ENCODE assay signal across 8 cellular contexts in the genomic region with DNA sequence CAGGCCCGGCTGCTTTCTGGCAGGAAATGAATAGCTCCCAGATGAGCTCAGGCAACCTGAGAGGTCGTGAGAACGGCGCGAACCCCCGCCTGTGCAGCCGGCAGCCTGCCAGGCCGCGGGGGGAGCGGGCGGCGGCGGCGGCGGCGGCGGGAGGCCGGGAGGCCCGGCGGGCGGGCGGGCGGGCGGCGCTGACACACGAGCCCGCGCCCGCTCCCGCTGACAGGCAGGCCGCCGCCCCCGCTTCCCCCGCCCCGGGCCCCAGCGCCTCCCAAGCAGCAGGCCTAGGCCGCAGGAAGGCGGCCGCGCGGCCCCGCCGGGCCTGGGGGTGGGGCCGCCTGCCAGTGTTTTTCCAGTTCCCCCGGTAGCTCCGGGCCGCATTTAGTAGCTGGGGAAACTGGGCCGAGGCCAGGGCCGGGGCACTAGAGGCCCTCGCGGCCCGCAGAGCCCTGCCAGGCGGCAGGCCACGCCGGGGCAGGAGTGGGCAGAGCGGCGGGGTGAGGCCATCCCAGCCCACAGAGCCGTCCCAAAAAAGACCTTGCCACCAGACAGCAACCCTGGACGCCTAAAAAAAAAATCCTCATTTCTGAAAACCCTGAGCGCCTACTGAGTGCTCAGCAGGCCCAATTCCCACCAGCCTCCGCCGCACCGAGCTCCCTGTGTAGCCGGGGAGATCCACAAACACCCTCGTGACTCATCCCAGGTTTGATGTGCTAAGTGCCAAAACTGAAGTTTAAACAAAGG. TPM values are rescaled to one million over a fixed set of nuclear protein-coding genes. Genes with fewer than 3 reads are reported as not detected.
DNase-seq lines count a peak whose midpoint lies in the region; ATAC-seq, FAIRE-seq and TF ChIP-seq lines count a peak whose summit lies in the region.

No MANE protein-coding gene starts in this region.

- peak overlapping the region; percentile 67 for H3K4me3 Mint-ChIP-seq in memory B cell

- H3K27me3 ChIP-seq in H1 (replicated peaks in 1 of 4; ENCODE audit: control insufficient read depth in 3 of 4, extremely low read depth in 1 of 4, insufficient read depth in 3 of 4, low read length in 3 of 4), result peaks cover 0 to 13% (median 7%) of the 10 kb centered on the region in 4 experiments; a peak in 3 of 7 replicates

- H3K23ac ChIP-seq in H1 (ENCODE audit: insufficient read length), result no peak overlapping the region

- H4K20me1 ChIP-seq in H1 (replicated peaks in 1 of 2; ENCODE audit: control insufficient read depth in 1 of 2, insufficient read depth in 2 of 2, low read length in 2 of 2), result peaks cover 0 to 5% of the 10 kb centered on the region in 2 experiments

- peaks cover 0 to 7% (median 2%) of the 10 kb centered on the region in 4 experiments; a peak in 2 of 8 replicates for H3K36me3 ChIP-seq in H1 (ENCODE audit: control insufficient read depth in 2 of 4, insufficient read depth in 4 of 4, low read length in 3 of 4)

- peak overlapping the region; percentile 78; the same call in 1 of the 2 replicates for H3K18ac ChIP-seq in H1 (ENCODE audit: extremely low read depth, low read length)

- peak overlapping the region; percentile 86; the same call in 1 of the 2 replicates for H2BK12ac ChIP-seq in H1 (ENCODE audit: low read depth, low read length)

- H3K9ac ChIP-seq in H1 (replicated peaks in 1 of 4; ENCODE audit: extremely low read depth in 1 of 4, low read depth in 3 of 4, low read length in 3 of 4), result peak overlapping the region in 2 of 4 experiments; percentile 51 to 56; a peak in 3 of 7 replicates

- no peak overlapping the region for H2BK20ac ChIP-seq in H1 (ENCODE audit: low read length)

- peak in 1 of 2 experiments; percentile 35; a peak in 2 of 4 replicates for TF ChIP-seq RAD21 in H1 (IDR thresholded peaks at IDR 0.05 in 1 of 2, conservative IDR thresholded peaks at IDR 0.05 in 1 of 2; ENCODE audit: low read depth in 2 of 2, low read length in 2 of 2)

- CTCF ChIA-PET in H1 (lab: Charles Lee; ENCODE audit: partially characterized antibody), result interaction anchor here (0.6 to 5.0 kb wide), 11 partner anchors 10 to 191 kb away, joined by 3 to 23 read pairs (median 4); no protein-coding TSS in a partner anchor

- peaks cover 11 to 33% (median 20%) of the 10 kb centered on the region in 4 experiments for H3K4me1 ChIP-seq in H1 (replicated peaks in 1 of 4; ENCODE audit: control insufficient read depth in 3 of 4, insufficient read depth in 4 of 4, low read length in 3 of 4)

- H3K27ac Mint-ChIP-seq in memory B cell, result no peak overlapping the region

- peak overlapping the region; percentile 43 for H3K56ac ChIP-seq in H1 (replicated peaks; ENCODE audit: insufficient read length, low read depth, low read length)

- DNase-seq in NCI-H524 treated with DMSO at 0.1 percent for 48 hours (lab: John Stamatoyannopoulos, UW) (peak; percentile 33), H1 (ENCODE audit: low read depth in 1 of 2, low spot score in 2 of 2) (peak in 1 of 2 experiments; percentile 82), memory B cell (ENCODE audit: low spot score in 2 of 2) (peak in 1 of 2 donors; percentile 34)
- DNase-seq in activated CD8-positive, alpha-beta memory T cell treated with anti-CD3 and anti-CD28 coated beads for 48 hours (ENCODE audit: low read depth in 2 of 3, low spot score in 2 of 3), result peak; percentile 33 to 53 (median 36)
- DNase-seq in stimulated activated CD4-positive, alpha-beta T cell treated with anti-CD3 and anti-CD28 coated beads, TNF-alpha, amount 100 ng/mL, for 48 hours (ENCODE audit: low read depth in 3 of 3), result peak in 2 of 3 donors; percentile 43 to 49

- POLR2A ChIA-PET in H1 (lab: Charles Lee; ENCODE audit: partially characterized antibody), result interaction anchor here (0.6 to 2.9 kb wide), 19 partner anchors 7 to 459 kb away, joined by 3 to 21 read pairs (median 4); no protein-coding TSS in a partner anchor

- H4K8ac ChIP-seq in H1 (ENCODE audit: extremely low read depth, insufficient read depth, low read length), result peak overlapping the region; percentile 76; the same call in 1 of the 2 replicates

- peak overlapping the region; percentile 30 for H2BK120ac ChIP-seq in H1 (replicated peaks; ENCODE audit: low read depth, low read length)

- peak overlapping the region; percentile 2 for H3K4ac ChIP-seq in H1 (replicated peaks; ENCODE audit: insufficient read length, low read depth, low read length)

- peaks cover 6% of the 10 kb centered on the region for H3K27me3 Mint-ChIP-seq in memory B cell

- H3K79me2 ChIP-seq in H1 (ENCODE audit: control insufficient read depth in 1 of 2, insufficient read depth in 2 of 2, low read length in 2 of 2), result peaks cover 0 to 11% of the 10 kb centered on the region in 2 experiments; a peak in 2 of 4 replicates

- H3K4me1 Mint-ChIP-seq in memory B cell, result peaks cover 18% of the 10 kb centered on the region

- no peak; a peak in 1 of 3 replicates for TF ChIP-seq POLR2A in H1 (IDR thresholded peaks at IDR 0.05; ENCODE audit: control extremely low read depth in 1 of 2, low read depth in 2 of 2, low read length in 2 of 2)

- peak overlapping the region; percentile 88; the same call in 1 of the 2 replicates for H2BK5ac ChIP-seq in H1 (ENCODE audit: low read depth, low read length)

- H2AFZ ChIP-seq in H1 (ENCODE audit: low read length), result no peak overlapping the region

- 8% methylated on average over 15 of the region's 65 CpGs; no CpG with 5 or more reads in 1 of the 2 experiments for WGBS in H1 (ENCODE audit: extremely low coverage in 1 of 2, insufficient coverage in 1 of 2, insufficient read length in 1 of 2, insufficient replicate concordance in 2 of 2, low coverage in 1 of 2, low lambda C conversion rate in 2 of 2, missing lambda C conversion rate in 1 of 2), 2 experiments

- peak overlapping the region; percentile 45 for H4K5ac ChIP-seq in H1 (ENCODE audit: insufficient read length, low read depth, low read length)

- no peaks in the 10 kb centered on the region for H3K9me3 Mint-ChIP-seq in memory B cell

- no peak for FAIRE-seq in H1 (lab: Jason Lieb, UNC)

- no peaks in the 10 kb centered on the region for H3K79me1 ChIP-seq in H1 (ENCODE audit: low read depth, low read length)

- peak overlapping the region; percentile 60 to 86 for H3K4me2 ChIP-seq in H1 (ENCODE audit: insufficient read depth in 1 of 2, low read depth in 2 of 2, low read length in 2 of 2)

- H3K4me3 ChIP-seq in H1 (ENCODE audit: extremely low read depth in 1 of 4, insufficient read depth in 2 of 4, low read depth in 3 of 4, low read length in 4 of 4), result peak overlapping the region in 3 of 4 experiments; percentile 14 to 39 (median 26); a peak in 4 of 8 replicates

- no peak overlapping the region for H2BK15ac ChIP-seq in H1 (ENCODE audit: low read length)

- no peak for TF ChIP-seq CTCF in 22Rv1 (IDR thresholded peaks at IDR 0.05)
- TF ChIP-seq CTCF in H1 (IDR thresholded peaks at IDR 0.05; ENCODE audit: control extremely low read depth in 1 of 3, insufficient read depth in 1 of 3, low read depth in 1 of 3, low read length in 3 of 3), result no peak; a peak in 1 of 4 replicates

- peak; percentile 32 for ATAC-seq in GM18519 (IDR thresholded peaks at IDR 0.05; ENCODE audit: low FRiP score, unreplicated experiment)
- peak; percentile 36 for ATAC-seq in HG03108 (IDR thresholded peaks at IDR 0.05; ENCODE audit: unreplicated experiment)
- peak; percentile 18 for ATAC-seq in memory B cell (ENCODE audit: low read depth)

- H3K14ac ChIP-seq in H1 (ENCODE audit: insufficient read length), result no peak overlapping the region

- no peaks in the 10 kb centered on the region for H3K36me3 Mint-ChIP-seq in memory B cell

- H3K27ac ChIP-seq in 22Rv1, result peak overlapping the region; percentile 99
- peak overlapping the region; percentile 66; the same call in 1 of the 2 replicates for H3K27ac ChIP-seq in H1 (ENCODE audit: low read depth, low read length)

- H3K9me3 ChIP-seq in H1 (ENCODE audit: insufficient read depth in 2 of 2, low read depth in 1 of 2, low read length in 1 of 2), result no peaks in the 10 kb centered on the region

- peaks cover 8% of the 10 kb centered on the region; the same call in 1 of the 2 replicates for H3K23me2 ChIP-seq in H1 (ENCODE audit: low read depth, low read length)

- peak overlapping the region; percentile 90 for H4K91ac ChIP-seq in H1 (replicated peaks; ENCODE audit: insufficient read length, low read length)

- 0 out of 3 replicates have a peak, but pooled peaks of 1 of the 2 experiments have one; percentile 44 for TF ChIP-seq EP300 in H1 (IDR thresholded peaks at IDR 0.05; ENCODE audit: borderline replicate concordance in 1 of 2, low read depth in 2 of 2, low read length in 2 of 2)

- H2AK5ac ChIP-seq in H1 (ENCODE audit: low read depth, low read length), result no peak overlapping the region; the same call in 1 of the 2 replicates

TF ChIP-seq in H1, 55 proteins besides CTCF, POLR2A, EP300 and RAD21 (continues in another document):
- no peak for TF ChIP-seq PHF8 (conservative IDR thresholded peaks at IDR 0.05; ENCODE audit: low read depth, low read length)
- TF ChIP-seq YY1 (IDR thresholded peaks at IDR 0.05; ENCODE audit: low read depth, low read length), result no peak
- TF ChIP-seq SIN3A (conservative IDR thresholded peaks at IDR 0.05 in 1 of 2, IDR thresholded peaks at IDR 0.05 in 1 of 2; ENCODE audit: low read depth in 1 of 2, low read length in 2 of 2), result peak in 1 of 2 experiments; percentile 33; a peak in 1 of 4 replicates
- peak; percentile 71; the same call in 1 of the 2 replicates for TF ChIP-seq EGR1 (IDR thresholded peaks at IDR 0.05; ENCODE audit: borderline replicate concordance, low read depth, low read length)
- no peak for TF ChIP-seq RNF2 (IDR thresholded peaks at IDR 0.05; ENCODE audit: borderline replicate concordance, low read depth, low read length, missing control alignments, poor library complexity, severe bottlenecking)
- no peak for TF ChIP-seq SUZ12 (IDR thresholded peaks at IDR 0.05; ENCODE audit: low read length)
- TF ChIP-seq TAF1 (IDR thresholded peaks at IDR 0.05; ENCODE audit: low read depth, low read length), result peak; percentile 43; the same call in 1 of the 2 replicates
- peak; percentile 58; the same call in 1 of the 2 replicates for TF ChIP-seq SP1 (IDR thresholded peaks at IDR 0.05; ENCODE audit: low read depth, low read length)
- no peak for TF ChIP-seq FOSL1 (IDR thresholded peaks at IDR 0.05; ENCODE audit: insufficient read depth, low read depth, low read length)
- no peak for TF ChIP-seq POU5F1 (IDR thresholded peaks at IDR 0.05; ENCODE audit: low read depth, low read length)

RNA-seq across cellular contexts. Expression of a gene that starts 5.6 kb away (rescaled TPM):
- 12.2 and 12.9 TPM in 2 replicates for total RNA-seq in H1 (2021; fragmentation: NEBNext Ultra II Directional; extraction: Animal tissue kit (Norgen Biotek cat#: 25700))
- polyA plus RNA-seq in H1 (2011; rRNA removed), result 7.9 and 9.9 TPM in 2 replicates
- 8.8 TPM for polyA plus RNA-seq in H1 (2011; cell fraction: cytosol; rRNA removed)
- polyA plus RNA-seq in H1 (2011; cell fraction: nucleus; rRNA removed), result 12.0 TPM
- polyA plus RNA-seq in H1 (2012, experiment 1 of 2), result 9.3 to 13.8 TPM (median 11.0 TPM) in 4 replicates
- polyA plus RNA-seq in H1 (2012, experiment 2 of 2), result 14.2 TPM
- polyA plus RNA-seq in H1 (2013, experiment 1 of 2), result 16.5 TPM
- 15.9 TPM for polyA plus RNA-seq in H1 (2013, experiment 2 of 2)
- polyA minus RNA-seq in H1 (2011; rRNA and poly(A)+ RNA removed), result 4.8 and 5.7 TPM in 2 replicates
- polyA minus RNA-seq in H1 (2011; cell fraction: cytosol; rRNA and poly(A)+ RNA removed), result 17.6 TPM
- polyA minus RNA-seq in H1 (2011; cell fraction: nucleus; rRNA and poly(A)+ RNA removed), result 18.8 TPM
